8 cellular contexts compared by ENCODE assay signal in genomic region chr2:216023055-216023648, GRCh38. TPM values are rescaled to one million over a fixed set of nuclear protein-coding genes. Genes with fewer than 3 reads are reported as not detected.
A peak's percentile ranks its signal among the peaks of the same experiment; 100 is the strongest.
DNase-seq lines count a peak whose midpoint lies in the region; FAIRE-seq and TF ChIP-seq lines count a peak whose summit lies in the region.

No MANE protein-coding gene starts in this region.

- H3K36me3 ChIP-seq in mesenchymal stem cell (ENCODE audit: control insufficient read depth in 1 of 2, insufficient read depth in 2 of 2, low read depth in 1 of 2, low read length in 2 of 2) = no peaks in the 10 kb centered on the region

- no peak overlapping the region for H3K4ac ChIP-seq in mesenchymal stem cell (ENCODE audit: low read depth in 1 of 2, low read length in 2 of 2)

- no peak overlapping the region for H3K9ac ChIP-seq in mesenchymal stem cell (ENCODE audit: low read length)

- DNase-seq in GM03348 (ENCODE audit: low spot score) (peak; percentile 77), HCEC 1CT (peak; percentile 48), T-helper 9 cell (peak; percentile 26), cerebellum (ENCODE audit: low spot score) (peak; percentile 67), mesenchymal stem cell (peak; percentile 60), globus pallidus (ENCODE audit: low spot score) (no peak)

- no peak overlapping the region for H3K27ac ChIP-seq in mesenchymal stem cell (ENCODE audit: low read length, poor library complexity, severe bottlenecking)

- no peaks in the 10 kb centered on the region for H3K27me3 ChIP-seq in mesenchymal stem cell (ENCODE audit: control insufficient read depth in 1 of 2, insufficient read depth in 1 of 2, low read length in 2 of 2)

- peak; percentile 91 for FAIRE-seq in A204.1 (lab: Jason Lieb, UNC)

- no peak overlapping the region for H2BK15ac ChIP-seq in mesenchymal stem cell (ENCODE audit: low read depth, poor library complexity, severe bottlenecking)

- H2AFZ ChIP-seq in mesenchymal stem cell (ENCODE audit: low read depth, low read length) = no peak overlapping the region

- H3K9me3 ChIP-seq in mesenchymal stem cell (ENCODE audit: control insufficient read depth, low read length) = no peaks in the 10 kb centered on the region

- H3K4me2 ChIP-seq in mesenchymal stem cell (ENCODE audit: low read length, poor library complexity, severe bottlenecking) = no peak overlapping the region

- H2BK5ac ChIP-seq in mesenchymal stem cell (ENCODE audit: low read depth, low read length, poor library complexity, severe bottlenecking) = no peak overlapping the region

- no peak overlapping the region for H2BK120ac ChIP-seq in mesenchymal stem cell (ENCODE audit: low read depth, low read length)

- H3K79me1 ChIP-seq in mesenchymal stem cell (replicated peaks; ENCODE audit: low read length, poor library complexity, severe bottlenecking) = no peaks in the 10 kb centered on the region

- no peak overlapping the region for H3K18ac ChIP-seq in mesenchymal stem cell (ENCODE audit: low read depth in 1 of 2, low read length in 2 of 2)

- no peak overlapping the region for H2AK5ac ChIP-seq in mesenchymal stem cell (ENCODE audit: low read length, severe bottlenecking)

- H3K23ac ChIP-seq in mesenchymal stem cell (ENCODE audit: low read length in 2 of 2) = no peak overlapping the region

- H3K14ac ChIP-seq in mesenchymal stem cell (ENCODE audit: low read length in 2 of 2) = no peak overlapping the region

- TF ChIP-seq CTCF in LNCAP (IDR thresholded peaks at IDR 0.05) = peak; percentile 63

- H3K4me3 ChIP-seq in mesenchymal stem cell (ENCODE audit: insufficient read depth in 1 of 2, low read depth in 1 of 2, low read length in 2 of 2) = no peak overlapping the region

- no peaks in the 10 kb centered on the region for H3K4me1 ChIP-seq in mesenchymal stem cell (ENCODE audit: control insufficient read depth, insufficient read depth, low read depth, low read length)

- H2BK12ac ChIP-seq in mesenchymal stem cell (ENCODE audit: low read length in 2 of 2) = no peak overlapping the region

- 28% methylated on average over 3 of the region's 3 CpGs for WGBS in mesenchymal stem cell

- H4K91ac ChIP-seq in mesenchymal stem cell (ENCODE audit: low read length) = no peak overlapping the region

- no peak overlapping the region for H4K8ac ChIP-seq in mesenchymal stem cell (ENCODE audit: low read length)

RNA-seq across cellular contexts. Expression of gene MREG, which starts 9.8 kb away (rescaled TPM):
- total RNA-seq in cerebellum = 8.8 TPM
- 1.2 TPM for polyA plus RNA-seq in mesenchymal stem cell (2013, experiment 1 of 2)
- 1.3 TPM for polyA plus RNA-seq in mesenchymal stem cell (2013, experiment 2 of 2)

RNA-seq across cellular contexts. Expression of gene PECR, which starts 58.5 kb away (rescaled TPM):
- 50.7 TPM for total RNA-seq in cerebellum
- polyA plus RNA-seq in mesenchymal stem cell (2013, experiment 1 of 2) = 5.5 TPM
- polyA plus RNA-seq in mesenchymal stem cell (2013, experiment 2 of 2) = 4.8 TPM

RNA-seq across cellular contexts. Expression of gene TMEM169, which starts 58.6 kb away (rescaled TPM):
- 18.6 TPM for total RNA-seq in cerebellum
- 1.2 TPM for polyA plus RNA-seq in mesenchymal stem cell (2013, experiment 1 of 2)
- polyA plus RNA-seq in mesenchymal stem cell (2013, experiment 2 of 2) = 1.2 TPM
